Comparison of ENCODE assay signal across 11 cellular contexts in the genomic region with DNA sequence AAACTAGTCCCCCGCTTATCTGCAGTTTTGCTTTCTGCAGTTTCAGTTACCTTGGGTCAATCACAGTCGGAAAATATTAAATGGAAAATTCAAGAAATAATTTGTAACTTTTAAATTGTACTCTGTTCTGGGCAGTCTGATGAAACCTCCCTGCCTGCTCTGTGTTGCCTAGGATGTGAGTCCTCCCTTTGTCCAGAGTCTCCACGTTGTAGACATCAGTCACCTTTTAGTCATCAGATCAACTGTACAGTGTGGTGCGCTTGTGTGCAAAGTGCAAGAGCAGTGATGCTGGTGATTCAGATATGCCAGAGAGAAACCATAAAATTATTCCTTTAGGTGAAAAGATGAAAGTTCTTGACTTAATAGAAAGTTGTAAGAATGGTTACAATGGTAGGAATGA. TPM values are rescaled to one million over a fixed set of nuclear protein-coding genes. Genes with fewer than 3 reads are reported as not detected.
DNase-seq lines count a peak whose midpoint lies in the region; ATAC-seq lines count a peak whose summit lies in the region.
"Had no signal": no experiment of that assay in that cellular context is flagged by ENCODE, and none has a peak within 500 bp of the region (broad histone marks: within the 10 kb centered on the region; RNA-seq: fewer than 3 reads in every experiment).

No MANE protein-coding gene starts in this region.

- H3K4me3 Mint-ChIP-seq in activated T-helper 17 cell treated with anti-CD3 and anti-CD28 coated beads, Interleukin-2, amount 50 U/mL, for 72 hours: peak overlapping the region; percentile 84
- peak overlapping the region; percentile 63 to 65 for H3K4me3 Mint-ChIP-seq in stimulated activated naive CD8-positive, alpha-beta T cell treated with anti-CD3 and anti-CD28 coated beads, Interleukin-15, amount 100 ng/mL, for 72 hours

- peaks cover 6% of the 10 kb centered on the region for H3K36me3 Mint-ChIP-seq in activated T-helper 17 cell treated with anti-CD3 and anti-CD28 coated beads, Interleukin-2, amount 50 U/mL, for 72 hours (ENCODE audit: low read depth)

- peak; percentile 89 for ATAC-seq in activated T-helper 17 cell treated with anti-CD3 and anti-CD28 coated beads, Interleukin-2, amount 50 U/mL, for 72 hours (replicated peaks)
- peak; percentile 88 for ATAC-seq in stimulated activated naive CD8-positive, alpha-beta T cell treated with anti-CD3 and anti-CD28 coated beads, Interleukin-15, amount 100 ng/mL, for 72 hours
- ATAC-seq in GM19455 (IDR thresholded peaks at IDR 0.05; ENCODE audit: unreplicated experiment): no peak
- ATAC-seq in HG03342 (IDR thresholded peaks at IDR 0.05; ENCODE audit: unreplicated experiment): no peak
- ATAC-seq: T-cell had no signal

- DNase-seq in activated T-cell treated with anti-CD3 and anti-CD28 coated beads for 48 hours (ENCODE audit: low read depth): peak; percentile 28
- DNase-seq in activated T-cell treated with anti-CD3 and anti-CD28 coated beads for 4 hours: no peak
- peak; percentile 93 for DNase-seq in kidney tubule cell (ENCODE audit: low spot score)
- peak; percentile 32 to 74 for DNase-seq in stimulated activated naive CD8-positive, alpha-beta T cell treated with anti-CD3 and anti-CD28 coated beads, Interleukin-15, amount 100 ng/mL, for 72 hours
- no peak for DNase-seq in NCI-H1105 treated with DMSO at 0.1 percent for 48 hours (lab: John Stamatoyannopoulos, UW)
- DNase-seq: amygdala, H7, T-cell had no signal

- peak overlapping the region; percentile 12 for H3K27ac Mint-ChIP-seq in activated T-helper 17 cell treated with anti-CD3 and anti-CD28 coated beads, Interleukin-2, amount 50 U/mL, for 72 hours
- H3K27ac Mint-ChIP-seq in stimulated activated naive CD8-positive, alpha-beta T cell treated with anti-CD3 and anti-CD28 coated beads, Interleukin-15, amount 100 ng/mL, for 72 hours: peak overlapping the region; percentile 34 to 78
- H3K27ac Mint-ChIP-seq: T-cell had no signal

- H3K4me1 Mint-ChIP-seq in activated T-helper 17 cell treated with anti-CD3 and anti-CD28 coated beads, Interleukin-2, amount 50 U/mL, for 72 hours: peaks cover 16% of the 10 kb centered on the region
- peaks cover 50% of the 10 kb centered on the region for H3K4me1 Mint-ChIP-seq in stimulated activated naive CD8-positive, alpha-beta T cell treated with anti-CD3 and anti-CD28 coated beads, Interleukin-15, amount 100 ng/mL, for 72 hours

- no peaks in the 10 kb centered on the region for H3K9me3 Mint-ChIP-seq in activated T-helper 17 cell treated with anti-CD3 and anti-CD28 coated beads, Interleukin-2, amount 50 U/mL, for 72 hours
- H3K9me3 Mint-ChIP-seq in stimulated activated naive CD8-positive, alpha-beta T cell treated with anti-CD3 and anti-CD28 coated beads, Interleukin-15, amount 100 ng/mL, for 72 hours: peaks cover 8 to 12% of the 10 kb centered on the region in 2 donors
- H3K9me3 Mint-ChIP-seq: T-cell had no signal

- H3K27me3 Mint-ChIP-seq in activated T-helper 17 cell treated with anti-CD3 and anti-CD28 coated beads, Interleukin-2, amount 50 U/mL, for 72 hours: peaks cover 22% of the 10 kb centered on the region
- H3K27me3 Mint-ChIP-seq in stimulated activated naive CD8-positive, alpha-beta T cell treated with anti-CD3 and anti-CD28 coated beads, Interleukin-15, amount 100 ng/mL, for 72 hours: peaks cover 39% of the 10 kb centered on the region

RNA-seq across cellular contexts. Expression of a gene that starts 1.5 kb away (rescaled TPM):
- not detected for total RNA-seq in activated T-helper 17 cell treated with anti-CD3 and anti-CD28 coated beads, Interleukin-2, amount 50 U/mL, for 72 hours
- total RNA-seq: H7, T-cell had no signal

Comparison
In these comparisons a context has a peak if more than half of its experiments do, and no peak if none do; other contexts are left out.
1. DNase-seq: peak in activated T-cell treated with anti-CD3 and anti-CD28 coated beads for 48 hours (single experiment), kidney tubule cell (single experiment) and stimulated activated naive CD8-positive, alpha-beta T cell treated with anti-CD3 and anti-CD28 coated beads, Interleukin-15, amount 100 ng/mL, for 72 hours (2 of 2); none in activated T-cell treated with anti-CD3 and anti-CD28 coated beads for 4 hours (single experiment) and NCI-H1105 treated with DMSO at 0.1 percent for 48 hours (single experiment).
2. ATAC-seq: peak in activated T-helper 17 cell treated with anti-CD3 and anti-CD28 coated beads, Interleukin-2, amount 50 U/mL, for 72 hours (single experiment) and stimulated activated naive CD8-positive, alpha-beta T cell treated with anti-CD3 and anti-CD28 coated beads, Interleukin-15, amount 100 ng/mL, for 72 hours (single experiment); none in GM19455 (single experiment) and HG03342 (single experiment).